Comparison of ENCODE assay signal across 1 cellular context in the genomic region with DNA sequence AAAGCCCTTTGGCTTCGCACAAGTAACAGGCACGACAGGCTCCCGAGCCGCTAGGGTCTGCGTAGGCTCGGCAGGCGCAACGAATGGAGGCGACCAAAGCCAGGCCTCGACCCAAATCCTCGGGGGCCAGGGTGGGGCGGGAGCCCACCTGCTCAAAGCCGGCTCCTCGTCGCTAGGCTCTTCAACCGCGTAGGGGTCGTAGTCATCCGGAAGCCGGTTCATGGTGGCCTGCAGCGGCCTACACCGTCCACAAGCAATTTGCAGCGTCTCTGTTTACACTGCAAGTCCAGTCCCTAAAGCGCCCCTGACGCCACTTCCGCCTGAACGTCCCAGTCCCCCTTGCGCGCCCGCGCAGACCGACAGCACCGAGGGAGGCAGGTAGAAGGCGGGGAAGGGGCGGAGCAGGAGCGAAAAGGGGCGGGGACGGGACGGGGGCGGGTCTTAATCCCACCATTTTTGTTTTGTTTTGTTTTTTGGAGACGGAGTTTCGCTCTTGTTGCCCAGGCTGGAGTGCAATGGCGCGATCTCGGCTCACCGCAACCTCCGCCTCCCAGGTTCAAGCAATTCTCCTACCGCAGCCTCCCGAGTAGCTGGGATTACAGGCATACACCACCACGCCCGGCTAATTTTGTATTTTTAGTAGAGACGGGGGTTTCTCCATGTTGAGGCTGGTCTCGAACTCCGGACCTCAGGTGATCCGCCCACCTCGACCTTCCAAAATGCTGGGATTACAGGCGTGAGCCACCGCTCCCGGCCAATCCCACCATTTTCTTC.
TF ChIP-seq lines count a peak whose summit lies in the region.

Gene EAPP, minus strand, starts transcription at position 295 of the 774 bp plus-strand sequence. Its CDS starts 73 bp downstream, at position 222.

TF ChIP-seq in SK-N-SH, 30 proteins besides CTCF, POLR2A, EP300 and RAD21 (continued from another document):
- TF ChIP-seq YY1 (IDR thresholded peaks at IDR 0.05; ENCODE audit: low read depth) (peak; percentile 53; the same call in 1 of the 2 replicates), RCOR1 (IDR thresholded peaks at IDR 0.05; ENCODE audit: low read length) (no peak), FOSL2 (IDR thresholded peaks at IDR 0.05; ENCODE audit: borderline replicate concordance, low read depth) (no peak)
- TF ChIP-seq, protein P1, sequence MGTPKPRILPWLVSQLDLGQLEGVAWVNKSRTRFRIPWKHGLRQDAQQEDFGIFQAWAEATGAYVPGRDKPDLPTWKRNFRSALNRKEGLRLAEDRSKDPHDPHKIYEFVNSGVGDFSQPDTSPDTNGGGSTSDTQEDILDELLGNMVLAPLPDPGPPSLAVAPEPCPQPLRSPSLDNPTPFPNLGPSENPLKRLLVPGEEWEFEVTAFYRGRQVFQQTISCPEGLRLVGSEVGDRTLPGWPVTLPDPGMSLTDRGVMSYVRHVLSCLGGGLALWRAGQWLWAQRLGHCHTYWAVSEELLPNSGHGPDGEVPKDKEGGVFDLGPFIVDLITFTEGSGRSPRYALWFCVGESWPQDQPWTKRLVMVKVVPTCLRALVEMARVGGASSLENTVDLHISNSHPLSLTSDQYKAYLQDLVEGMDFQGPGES (IDR thresholded peaks at IDR 0.05; ENCODE audit: low read depth, low read length) = no peak
- TF ChIP-seq, protein P2, sequence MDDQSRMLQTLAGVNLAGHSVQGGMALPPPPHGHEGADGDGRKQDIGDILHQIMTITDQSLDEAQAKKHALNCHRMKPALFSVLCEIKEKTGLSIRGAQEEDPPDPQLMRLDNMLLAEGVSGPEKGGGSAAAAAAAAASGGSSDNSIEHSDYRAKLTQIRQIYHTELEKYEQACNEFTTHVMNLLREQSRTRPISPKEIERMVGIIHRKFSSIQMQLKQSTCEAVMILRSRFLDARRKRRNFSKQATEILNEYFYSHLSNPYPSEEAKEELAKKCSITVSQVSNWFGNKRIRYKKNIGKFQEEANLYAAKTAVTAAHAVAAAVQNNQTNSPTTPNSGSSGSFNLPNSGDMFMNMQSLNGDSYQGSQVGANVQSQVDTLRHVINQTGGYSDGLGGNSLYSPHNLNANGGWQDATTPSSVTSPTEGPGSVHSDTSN (IDR thresholded peaks at IDR 0.05) = 0 out of 2 replicates have a peak, but pooled peaks have one; percentile 9
- TF ChIP-seq, protein P3, sequence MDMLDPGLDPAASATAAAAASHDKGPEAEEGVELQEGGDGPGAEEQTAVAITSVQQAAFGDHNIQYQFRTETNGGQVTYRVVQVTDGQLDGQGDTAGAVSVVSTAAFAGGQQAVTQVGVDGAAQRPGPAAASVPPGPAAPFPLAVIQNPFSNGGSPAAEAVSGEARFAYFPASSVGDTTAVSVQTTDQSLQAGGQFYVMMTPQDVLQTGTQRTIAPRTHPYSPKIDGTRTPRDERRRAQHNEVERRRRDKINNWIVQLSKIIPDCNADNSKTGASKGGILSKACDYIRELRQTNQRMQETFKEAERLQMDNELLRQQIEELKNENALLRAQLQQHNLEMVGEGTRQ (IDR thresholded peaks at IDR 0.05; ENCODE audit: borderline replicate concordance, low read depth, low read length) = no peak
